Comparison of ENCODE assay signal across 1 cellular context in the genomic region with DNA sequence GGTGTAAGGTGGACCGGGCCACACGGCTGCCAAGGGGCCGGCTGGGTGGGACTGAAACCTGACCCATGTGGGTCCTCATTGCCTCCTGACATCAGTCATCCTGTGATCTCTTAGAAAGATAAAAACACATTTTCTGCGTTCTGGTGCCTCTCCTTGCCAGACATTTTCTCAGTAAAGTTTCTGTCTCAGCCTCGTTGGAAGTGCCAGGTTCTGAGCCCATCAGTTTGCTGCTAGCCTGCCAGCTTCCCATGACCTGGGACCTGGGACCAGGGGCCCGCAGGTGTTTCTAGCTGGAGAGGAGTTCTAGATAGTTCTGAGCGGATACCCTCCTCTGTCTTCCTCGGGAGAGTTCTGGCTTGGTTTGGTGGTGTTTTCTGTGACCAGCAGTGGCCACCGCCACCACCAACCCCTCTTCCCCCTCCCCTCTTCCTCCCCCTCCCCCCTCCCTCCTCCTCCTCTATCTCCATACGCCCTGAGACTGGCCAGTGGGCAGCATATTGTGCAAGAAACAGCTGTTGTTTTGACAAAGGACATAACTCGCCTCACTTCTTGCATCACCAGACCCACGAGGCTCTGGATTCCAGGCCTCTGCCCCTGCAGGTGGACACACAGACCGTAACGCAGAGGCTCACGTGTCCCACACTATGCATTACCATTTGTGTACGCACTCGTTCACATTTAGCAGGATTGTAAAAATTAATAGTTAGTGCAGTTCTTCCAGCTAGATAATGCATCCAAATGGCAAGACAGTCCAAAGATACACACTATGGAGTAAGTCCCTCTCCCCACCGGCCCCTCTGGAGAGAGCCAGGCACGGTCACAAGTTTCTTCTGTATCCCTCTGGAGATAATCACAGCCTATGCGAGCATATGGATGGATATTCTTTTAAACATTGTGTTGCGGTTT.
A peak's percentile ranks its signal among the peaks of the same experiment; 100 is the strongest.
TF ChIP-seq lines count a peak whose summit lies in the region.

No MANE protein-coding gene starts in this region.

TF ChIP-seq in HepG2, 621 proteins besides CTCF, POLR2A, EP300 and RAD21 (continued from another document):
- TF ChIP-seq SRSF9 (IDR thresholded peaks at IDR 0.05; ENCODE audit: borderline replicate concordance, insufficient read depth, low read depth, low read length, poor library complexity, severe bottlenecking) (no peak), ZNF12 (CRISPR knock-in tag; IDR thresholded peaks at IDR 0.05) (peak; percentile 38; the same call in 1 of the 2 replicates), SOX5 (CRISPR knock-in tag; IDR thresholded peaks at IDR 0.05; ENCODE audit: borderline replicate concordance) (peak; percentile 69; the same call in 1 of the 2 replicates), ZNF329 (CRISPR knock-in tag; IDR thresholded peaks at IDR 0.05; ENCODE audit: low read depth) (no peak)
- TF ChIP-seq, protein P1, sequence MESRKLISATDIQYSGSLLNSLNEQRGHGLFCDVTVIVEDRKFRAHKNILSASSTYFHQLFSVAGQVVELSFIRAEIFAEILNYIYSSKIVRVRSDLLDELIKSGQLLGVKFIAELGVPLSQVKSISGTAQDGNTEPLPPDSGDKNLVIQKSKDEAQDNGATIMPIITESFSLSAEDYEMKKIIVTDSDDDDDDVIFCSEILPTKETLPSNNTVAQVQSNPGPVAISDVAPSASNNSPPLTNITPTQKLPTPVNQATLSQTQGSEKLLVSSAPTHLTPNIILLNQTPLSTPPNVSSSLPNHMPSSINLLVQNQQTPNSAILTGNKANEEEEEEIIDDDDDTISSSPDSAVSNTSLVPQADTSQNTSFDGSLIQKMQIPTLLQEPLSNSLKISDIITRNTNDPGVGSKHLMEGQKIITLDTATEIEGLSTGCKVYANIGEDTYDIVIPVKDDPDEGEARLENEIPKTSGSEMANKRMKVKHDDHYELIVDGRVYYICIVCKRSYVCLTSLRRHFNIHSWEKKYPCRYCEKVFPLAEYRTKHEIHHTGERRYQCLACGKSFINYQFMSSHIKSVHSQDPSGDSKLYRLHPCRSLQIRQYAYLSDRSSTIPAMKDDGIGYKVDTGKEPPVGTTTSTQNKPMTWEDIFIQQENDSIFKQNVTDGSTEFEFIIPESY (CRISPR knock-in tag; IDR thresholded peaks at IDR 0.05) = peak; percentile 95
